Comparison of ENCODE assay signal across 14 cellular contexts in genomic region chr6:166542580-166542912, GRCh38. TPM values are rescaled to one million over a fixed set of nuclear protein-coding genes. Genes with fewer than 3 reads are reported as not detected.
A peak's percentile ranks its signal among the peaks of the same experiment; 100 is the strongest.
DNase-seq lines count a peak whose midpoint lies in the region; ATAC-seq and TF ChIP-seq lines count a peak whose summit lies in the region.
"Had no signal": no experiment of that assay in that cellular context is flagged by ENCODE, and none has a peak within 500 bp of the region (broad histone marks: within the 10 kb centered on the region; RNA-seq: fewer than 3 reads in every experiment).

No MANE protein-coding gene starts in this region.

- no peak overlapping the region for H2AK9ac ChIP-seq in IMR-90 (replicated peaks; ENCODE audit: low read depth, low read length, poor library complexity)

- no peaks in the 10 kb centered on the region for H3K9me3 Mint-ChIP-seq in effector memory CD8-positive, alpha-beta T cell
- H3K9me3 Mint-ChIP-seq: type B pancreatic cell had no signal

- H3K27me3 ChIP-seq in IMR-90 (ENCODE audit: control insufficient read depth, insufficient read depth, low read length) (no peaks in the 10 kb centered on the region), mesendoderm (ENCODE audit: insufficient read depth, low read length, poor library complexity) (no peaks in the 10 kb centered on the region)

- peaks cover 5% of the 10 kb centered on the region; the same call in 1 of the 2 replicates for H3K4me1 ChIP-seq in IMR-90 (ENCODE audit: control insufficient read depth, insufficient read depth, low read length)
- H3K4me1 ChIP-seq in mesendoderm (ENCODE audit: control insufficient read depth, low read depth, low read length): peaks cover 8% of the 10 kb centered on the region

- intact Hi-C loops in IMR-90 (cut with micrococcal nuclease): no loop called here

- peaks cover 15 to 36% of the 10 kb centered on the region in 2 experiments; a peak in 3 of 4 replicates for H3K79me1 ChIP-seq in IMR-90 (ENCODE audit: low read depth in 1 of 2, low read length in 2 of 2)
- H3K79me1 ChIP-seq in mesendoderm (ENCODE audit: low read length): no peaks in the 10 kb centered on the region

- no peak overlapping the region for H3K9ac ChIP-seq in IMR-90 (ENCODE audit: low read depth, low read length)
- no peak overlapping the region for H3K9ac ChIP-seq in mesendoderm (ENCODE audit: low read length)

- H3K18ac ChIP-seq in IMR-90 (ENCODE audit: low read depth, low read length) (no peak overlapping the region), mesendoderm (ENCODE audit: low read length) (no peak overlapping the region)

- BruUV-seq in IMR-90 (replicated peaks; lab: Mats Ljungman, UMichigan): no TSS peak

- no CpG with 5 or more reads among the region's 4 CpGs for WGBS in IMR-90 (ENCODE audit: extremely low coverage in 2 of 2, insufficient read length in 1 of 2), 2 experiments
- no CpG with 5 or more reads among the region's 4 CpGs for WGBS in mesendoderm (ENCODE audit: extremely low coverage, insufficient coverage, low lambda C conversion rate)

- no peak overlapping the region for H2AK5ac ChIP-seq in IMR-90 (ENCODE audit: low read depth, low read length)
- H2AK5ac ChIP-seq in mesendoderm (ENCODE audit: low read length): no peak overlapping the region

- no peak overlapping the region for H2BK120ac ChIP-seq in IMR-90 (ENCODE audit: low read depth, low read length)
- no peak overlapping the region for H2BK120ac ChIP-seq in mesendoderm (ENCODE audit: low read depth, low read length)

- H4K5ac ChIP-seq in IMR-90 (ENCODE audit: low read depth, low read length): no peak overlapping the region
- H4K5ac ChIP-seq in mesendoderm (ENCODE audit: low read length): no peak overlapping the region

- CTCF ChIA-PET in IMR-90 (lab: Yijun Ruan, JAX): no interaction called here

- H3K14ac ChIP-seq in IMR-90 (replicated peaks; ENCODE audit: low read depth, low read length): no peak overlapping the region

- peaks cover 19 to 27% of the 10 kb centered on the region in 2 donors for H3K4me1 Mint-ChIP-seq in effector memory CD8-positive, alpha-beta T cell (ENCODE audit: low read depth in 2 of 2)

- no peak overlapping the region for H3K4me3 ChIP-seq in IMR-90 (ENCODE audit: insufficient read depth, low read depth, low read length)
- H3K4me3 ChIP-seq in mesendoderm (ENCODE audit: low read length): no peak overlapping the region

- no peak overlapping the region for H2AFZ ChIP-seq in IMR-90 (replicated peaks; ENCODE audit: low read length, poor library complexity)

- no peak for TF ChIP-seq POLR2A in IMR-90 (IDR thresholded peaks at IDR 0.05; ENCODE audit: low read depth, low read length)

- H3K79me2 ChIP-seq in mesendoderm (ENCODE audit: control insufficient read depth, insufficient read depth, low read length): no peaks in the 10 kb centered on the region

- no peak overlapping the region for H3K56ac ChIP-seq in IMR-90 (ENCODE audit: extremely low read depth, insufficient read depth, low read length)
- H3K56ac ChIP-seq in mesendoderm (ENCODE audit: low read length): no peak overlapping the region

- H3K36me3 ChIP-seq in IMR-90 (ENCODE audit: control insufficient read depth, insufficient read depth, low read length) (peaks cover 21% of the 10 kb centered on the region), mesendoderm (ENCODE audit: control insufficient read depth, insufficient read depth, low read length) (no peaks in the 10 kb centered on the region)

- H4K20me1 ChIP-seq in IMR-90 (ENCODE audit: insufficient read depth, low read length): peaks cover 17% of the 10 kb centered on the region; the same call in 1 of the 2 replicates

- peaks cover 0 to 4% of the 10 kb centered on the region in 2 donors for H3K27me3 Mint-ChIP-seq in effector memory CD8-positive, alpha-beta T cell
- H3K27me3 Mint-ChIP-seq: type B pancreatic cell had no signal

- H3K27ac ChIP-seq in IMR-90 (ENCODE audit: insufficient read depth, low read length): no peak overlapping the region
- no peak overlapping the region for H3K27ac ChIP-seq in mesendoderm (ENCODE audit: low read depth, low read length)

- no peak overlapping the region for H3K23ac ChIP-seq in IMR-90 (ENCODE audit: low read depth, low read length)
- no peak overlapping the region for H3K23ac ChIP-seq in mesendoderm (ENCODE audit: low read length)

- no peak overlapping the region for H3K4ac ChIP-seq in IMR-90 (ENCODE audit: low read depth, low read length)
- no peak overlapping the region for H3K4ac ChIP-seq in mesendoderm (ENCODE audit: low read depth, low read length)

- no peak overlapping the region for H4K8ac ChIP-seq in IMR-90 (ENCODE audit: low read depth in 2 of 2, low read length in 2 of 2)
- H4K8ac ChIP-seq in mesendoderm (ENCODE audit: low read depth, low read length): no peak overlapping the region

- dilution Hi-C loops in IMR-90 (cut with HindIII; ENCODE audit: low sequenced_read_pairs, unreplicated experiment): no loop called here

- DNase-seq in 8988T (peak; percentile 49), IMR-90 (peak; percentile 17), mesendoderm (peak; percentile 92), ACHN (no peak), KG1 (lab: John Stamatoyannopoulos, UW) (no peak)
- DNase-seq in effector memory CD8-positive, alpha-beta T cell: no peak
- no peak for DNase-seq in effector CD8-positive, alpha-beta T cell (lab: John Stamatoyannopoulos, UW)
- DNase-seq: AML-193, foreskin fibroblast, NCI-H1092 treated with DMSO at 0.1 percent for 48 hours, right cardiac atrium, SHP77 had no signal

- no peak overlapping the region for H3K4me3 Mint-ChIP-seq in effector memory CD8-positive, alpha-beta T cell
- H3K4me3 Mint-ChIP-seq: type B pancreatic cell had no signal

- H2BK15ac ChIP-seq in IMR-90 (ENCODE audit: low read depth, low read length): no peak overlapping the region
- no peak overlapping the region for H2BK15ac ChIP-seq in mesendoderm (replicated peaks; ENCODE audit: low read depth)

- no peaks in the 10 kb centered on the region for H3K9me3 ChIP-seq in IMR-90 (ENCODE audit: control insufficient read depth, insufficient read depth, low read length)

- no peak overlapping the region for H2BK20ac ChIP-seq in IMR-90 (ENCODE audit: low read depth, low read length)

- TF ChIP-seq RAD21 in IMR-90 (IDR thresholded peaks at IDR 0.05; ENCODE audit: low read length): no peak

- no peak overlapping the region for H4K91ac ChIP-seq in IMR-90 (ENCODE audit: insufficient read depth, low read depth, low read length)

- TF ChIP-seq CTCF in IMR-90 (conservative IDR thresholded peaks at IDR 0.05; ENCODE audit: low read depth, low read length): no peak

- peaks cover 12% of the 10 kb centered on the region; the same call in 1 of the 2 replicates for H3K9me1 ChIP-seq in IMR-90 (ENCODE audit: insufficient read depth, low read length)

- H3K36me3 Mint-ChIP-seq in effector memory CD8-positive, alpha-beta T cell (ENCODE audit: insufficient read depth): peaks cover 12% of the 10 kb centered on the region
- H3K36me3 Mint-ChIP-seq: type B pancreatic cell had no signal

- H3K27ac Mint-ChIP-seq in effector memory CD8-positive, alpha-beta T cell: peak overlapping the region; percentile 86 to 97
- H3K27ac Mint-ChIP-seq: type B pancreatic cell had no signal

- in situ Hi-C loops in IMR-90 (cut with MboI; ENCODE audit: low sequenced_read_pairs) (no loop called here), ACHN (cut with HindIII; ENCODE audit: low pct_ligation_motif_present, low pct_unique_long_range_greater_than_20kb, low sequenced_read_pairs) (no loop called here)

- no peak overlapping the region for H3K4me2 ChIP-seq in IMR-90 (ENCODE audit: low read depth, low read length)
- H3K4me2 ChIP-seq in mesendoderm (ENCODE audit: low read length): no peak overlapping the region

- ATAC-seq in IMR-90 (ENCODE audit: low read depth): peak; percentile 24; the same call in 1 of the 2 replicates
- ATAC-seq in effector memory CD8-positive, alpha-beta T cell (replicated peaks): no peak
- no peak for ATAC-seq in HG02870 (IDR thresholded peaks at IDR 0.05; ENCODE audit: unreplicated experiment)

- POLR2A ChIA-PET in IMR-90 (lab: Charles Lee; ENCODE audit: unreplicated experiment): interaction anchor here (0.6 kb wide), 1 partner anchor 22 kb away, joined by 3 read pairs; no protein-coding TSS in a partner anchor

- H2BK5ac ChIP-seq in IMR-90 (ENCODE audit: low read depth, low read length, poor library complexity, severe bottlenecking) (no peak overlapping the region), mesendoderm (ENCODE audit: low read length) (no peak overlapping the region)

TF ChIP-seq in IMR-90, 13 proteins besides CTCF, POLR2A, EP300 and RAD21:
- no peak for TF ChIP-seq CEBPB (IDR thresholded peaks at IDR 0.05; ENCODE audit: low read depth, low read length)
- no peak for TF ChIP-seq NFE2L2 (IDR thresholded peaks at IDR 0.05; ENCODE audit: low read depth, low read length)
- TF ChIP-seq SMC3 (IDR thresholded peaks at IDR 0.05; ENCODE audit: low read depth, low read length): no peak
- TF ChIP-seq MAZ (IDR thresholded peaks at IDR 0.05; ENCODE audit: borderline replicate concordance, low read depth, low read length): no peak
- no peak for TF ChIP-seq MAFK (IDR thresholded peaks at IDR 0.05; ENCODE audit: low read depth, low read length)
- TF ChIP-seq MXI1 (IDR thresholded peaks at IDR 0.05; ENCODE audit: borderline replicate concordance, low read depth, low read length): no peak
- TF ChIP-seq BHLHE40 (IDR thresholded peaks at IDR 0.05; ENCODE audit: low read depth, low read length): no peak
TF ChIP-seq in IMR-90: peak in this region for 0.

RNA-seq across cellular contexts. Expression of gene RAMACL, which starts 43.9 kb away (rescaled TPM):
- 0.90 and 1.1 TPM in 2 replicates for total RNA-seq in IMR-90 (2012; rRNA removed)
- polyA plus RNA-seq in IMR-90 (2012; rRNA removed): 0.17 and 0.46 TPM in 2 replicates
- 0.02 and 0.03 TPM in 2 replicates for polyA plus RNA-seq in IMR-90 (2012; cell fraction: cytosol; rRNA removed)
- polyA plus RNA-seq in IMR-90 (2012; cell fraction: nucleus; rRNA removed; ENCODE audit: low replicate concordance): 0.17 and 0.94 TPM in 2 replicates
- 0.32 TPM for polyA plus RNA-seq in mesendoderm (2013, experiment 1 of 2)
- 0.28 TPM for polyA plus RNA-seq in mesendoderm (2013, experiment 2 of 2)

Comparison
In these comparisons a context has a peak if more than half of its experiments do, and no peak if none do; other contexts are left out.
1. DNase-seq: peak in 8988T (single experiment), IMR-90 (single experiment) and mesendoderm (single experiment); none in effector memory CD8-positive, alpha-beta T cell (0 of 3), ACHN (single experiment), KG1 (single experiment) and effector CD8-positive, alpha-beta T cell (single experiment).